8 cellular contexts compared by ENCODE assay signal in genomic region chr14:92793709-92794546, GRCh38. TPM values are rescaled to one million over a fixed set of nuclear protein-coding genes. Genes with fewer than 3 reads are reported as not detected.
DNase-seq lines count a peak whose midpoint lies in the region; ATAC-seq and TF ChIP-seq lines count a peak whose summit lies in the region.

GOLGA5 (plus strand) TSS chr14:92794305; CDS start chr14:92797438, 3,133 bp downstream.

- peak; percentile 97 for DNase-seq in GM10248 (ENCODE audit: extremely low spot score)
- DNase-seq in NCI-H1105 (lab: John Stamatoyannopoulos, UW): peak; percentile 100
- peak; percentile 88 for DNase-seq in SKM-1 treated with dmso at 0.1 percent for 144 hours (lab: John Stamatoyannopoulos, UW; ENCODE audit: unreplicated experiment)
- DNase-seq in glomerular endothelial cell (ENCODE audit: extremely low read depth, low read depth, low spot score): peak; percentile 68
- peak; percentile 97 for DNase-seq in occipital lobe (lab: John Stamatoyannopoulos, UW)

- CTCF ChIA-PET in GM10248 (lab: Yijun Ruan, JAX): interaction anchor here (0.7 to 1.5 kb wide), 4 partner anchors 13 to 79 kb away, joined by 3 read pairs; partner anchors contain the start of gene LGMN

- H3K9me3 Mint-ChIP-seq in activated naive CD8-positive, alpha-beta T cell (ENCODE audit: low read depth): peaks cover 13% of the 10 kb centered on the region

- H3K27me3 Mint-ChIP-seq in activated naive CD8-positive, alpha-beta T cell: no peaks in the 10 kb centered on the region

- peaks cover 22% of the 10 kb centered on the region for H3K36me3 Mint-ChIP-seq in activated naive CD8-positive, alpha-beta T cell

- peak within 1 kb of the TSS; percentile 97 for H3K4me3 Mint-ChIP-seq in activated naive CD8-positive, alpha-beta T cell

- ATAC-seq in HG02623 (IDR thresholded peaks at IDR 0.05; ENCODE audit: unreplicated experiment): peak; percentile 94

- H3K4me1 Mint-ChIP-seq in activated naive CD8-positive, alpha-beta T cell (ENCODE audit: low read depth): peaks cover 37% of the 10 kb centered on the region

- peak within 1 kb of the TSS; percentile 96 for H3K27ac Mint-ChIP-seq in activated naive CD8-positive, alpha-beta T cell

- peak within 1 kb of the TSS; percentile 69 for H3K27ac ChIP-seq in temporal lobe (ENCODE audit: low read depth, low read length)

- POLR2A ChIA-PET in GM10248 (lab: Yijun Ruan, JAX): interaction anchor here (1.1 kb wide), 1 partner anchor 46 kb away, joined by 8 read pairs; the partner anchor contains the start of gene LGMN

- TF ChIP-seq CTCF in GM10248 (IDR thresholded peaks at IDR 0.05; ENCODE audit: control extremely low read depth, extremely low read depth, low read depth, missing control alignments): no peak

RNA-seq across cellular contexts. Expression of gene GOLGA5, which starts in this region (rescaled TPM):
- total RNA-seq in glomerular endothelial cell: 34.9 and 40.4 TPM in 2 replicates
- 28.7 TPM for total RNA-seq in occipital lobe
- total RNA-seq in temporal lobe: 23.1 TPM

Comparison
In these comparisons a context has a peak if more than half of its experiments do, and no peak if none do; other contexts are left out.
1. Peak in every context shown above with its lines: DNase-seq, ATAC-seq and H3K27ac ChIP-seq.